ENCODE assay signal across 1 cellular context in the genomic region with DNA sequence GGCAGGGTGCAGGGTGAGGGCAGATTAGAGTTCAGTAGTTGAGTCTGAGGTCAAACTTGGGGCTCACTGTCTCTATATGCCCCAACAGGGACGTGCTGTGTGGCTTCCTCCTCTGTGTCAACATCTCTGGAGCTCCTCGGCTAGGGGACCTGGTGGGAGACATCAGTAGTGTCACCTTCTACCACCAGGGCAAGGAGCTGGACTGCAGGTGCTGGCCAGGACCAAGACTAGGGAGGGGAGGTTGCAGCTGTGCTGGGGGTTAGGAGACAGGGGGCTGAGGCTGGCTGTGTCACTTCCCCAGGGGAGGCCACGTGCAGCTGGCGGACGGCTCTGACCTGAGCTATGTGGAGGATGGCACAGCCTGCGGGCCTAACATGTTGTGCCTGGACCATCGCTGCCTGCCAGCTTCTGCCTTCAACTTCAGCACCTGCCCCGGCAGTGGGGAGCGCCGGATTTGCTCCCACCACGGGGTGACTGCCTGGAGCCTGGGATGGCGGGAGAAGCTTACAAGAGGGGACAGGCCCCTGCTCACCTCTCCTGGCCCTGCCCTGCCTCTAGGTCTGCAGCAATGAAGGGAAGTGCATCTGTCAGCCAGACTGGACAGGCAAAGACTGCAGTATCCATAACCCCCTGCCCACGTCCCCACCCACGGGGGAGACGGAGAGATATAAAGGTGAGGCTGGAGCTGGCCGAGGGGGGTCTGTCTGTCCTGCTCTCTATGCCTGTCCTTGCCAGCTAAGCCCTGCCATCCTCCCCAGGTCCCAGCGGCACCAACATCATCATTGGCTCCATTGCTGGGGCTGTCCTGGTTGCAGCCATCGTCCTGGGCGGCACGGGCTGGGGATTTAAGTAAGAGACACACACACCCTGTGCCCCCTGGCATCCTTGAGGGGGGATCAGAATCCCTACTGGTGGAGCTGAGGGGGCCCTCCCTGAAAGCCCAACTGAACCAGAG.
TF ChIP-seq lines count a peak whose summit lies in the region.

No MANE protein-coding gene starts in this region.

TF ChIP-seq in GM12891, 5 proteins besides CTCF, POLR2A, EP300 and RAD21:
- TF ChIP-seq POU2F2 (IDR thresholded peaks at IDR 0.05; ENCODE audit: low read depth, low read length), result no peak
- TF ChIP-seq SPI1 (IDR thresholded peaks at IDR 0.05; ENCODE audit: low read depth, low read length), result no peak
- TF ChIP-seq TAF1 (IDR thresholded peaks at IDR 0.05; ENCODE audit: low read depth, low read length), result no peak
- TF ChIP-seq PAX5 (IDR thresholded peaks at IDR 0.05; ENCODE audit: insufficient read depth, low read length, severe bottlenecking), result no peak
- TF ChIP-seq POLR2AphosphoS5 (IDR thresholded peaks at IDR 0.05; ENCODE audit: low read depth, low read length), result no peak
